ENCODE assay signal across 8 cellular contexts in the genomic region with DNA sequence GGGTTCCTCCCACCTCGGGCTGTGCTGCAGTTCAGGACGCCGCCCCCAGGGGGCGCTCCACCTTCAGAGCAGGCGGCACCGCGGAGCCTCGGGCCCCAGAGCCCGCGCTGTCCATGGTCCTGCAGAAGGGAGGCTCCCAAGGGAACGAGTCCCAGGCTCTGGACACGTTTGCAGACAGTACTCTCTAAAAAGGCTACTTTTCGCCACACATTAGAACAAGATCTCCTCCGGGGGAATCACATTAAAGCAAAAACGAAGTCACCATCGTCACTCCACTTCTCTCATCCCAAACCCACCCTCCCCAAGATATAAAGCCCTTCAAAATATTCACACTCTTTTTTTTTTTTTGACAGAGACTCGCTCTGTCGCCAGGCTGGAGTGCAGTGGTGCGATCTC. TPM values are rescaled to one million over a fixed set of nuclear protein-coding genes. Genes with fewer than 3 reads are reported as not detected.
A peak's percentile ranks its signal among the peaks of the same experiment; 100 is the strongest.
DNase-seq lines count a peak whose midpoint lies in the region; ATAC-seq, FAIRE-seq and TF ChIP-seq lines count a peak whose summit lies in the region.

No MANE protein-coding gene starts in this region.

- no peaks in the 10 kb centered on the region for H3K9me3 ChIP-seq in A549

- peak; percentile 61 for FAIRE-seq in A549 (lab: Jason Lieb, UNC)

- H3K4me3 ChIP-seq in A549: no peak overlapping the region

- no peak overlapping the region for H3K27ac ChIP-seq in A549

- peak; percentile 78 to 81 for TF ChIP-seq RAD21 in A549 (conservative IDR thresholded peaks at IDR 0.05 in 1 of 2, IDR thresholded peaks at IDR 0.05 in 1 of 2)

- DNase-seq in A549 (ENCODE audit: low read depth in 1 of 2, low spot score in 1 of 2) (peak; percentile 80), NOMO-1 treated with dmso at 0.1 percent for 144 hours (lab: John Stamatoyannopoulos, UW; ENCODE audit: unreplicated experiment) (peak; percentile 87), erythroblast (lab: John Stamatoyannopoulos, UW) (peak; percentile 82 to 91), myocyte (ENCODE audit: low read depth) (peak; percentile 81), NCI-H2029 treated with DMSO at 0.1 percent for 48 hours (lab: John Stamatoyannopoulos, UW) (no peak)
- peak; percentile 100 for DNase-seq in activated CD8-positive, alpha-beta memory T cell treated with anti-CD3 and anti-CD28 coated beads, Interleukin-2, amount 50 U/mL, for 48 hours
- peak; percentile 92 for DNase-seq in stimulated activated CD8-positive, alpha-beta memory T cell treated with anti-CD3 and anti-CD28 coated beads, Interleukin-7, amount 100 ng/mL, for 24 hours (ENCODE audit: low read depth)

- peak; percentile 83 for TF ChIP-seq CTCF in A549 (IDR thresholded peaks at IDR 0.05)

- H3K4me1 ChIP-seq in A549: no peaks in the 10 kb centered on the region

- POLR2A ChIA-PET in A549 (lab: Yijun Ruan, JAX): interaction anchor here (1.0 kb wide), 1 partner anchor 83 kb away, joined by 3 read pairs; no protein-coding TSS in a partner anchor

- ATAC-seq in A549: peak; percentile 87 to 96
- ATAC-seq in GM19035 (IDR thresholded peaks at IDR 0.05; ENCODE audit: unreplicated experiment): peak; percentile 46

- TF ChIP-seq EP300 in A549 (IDR thresholded peaks at IDR 0.05): no peak

- 7% methylated on average over 19 of the region's 19 CpGs for WGBS in A549 (ENCODE audit: missing lambda C conversion rate)

- TF ChIP-seq POLR2A in A549 (IDR thresholded peaks at IDR 0.05; ENCODE audit: low read length): no peak
- no peak for TF ChIP-seq POLR2A in erythroblast (IDR thresholded peaks at IDR 0.05; ENCODE audit: low read length)

- CTCF ChIA-PET in A549 (lab: Yijun Ruan, JAX): interaction anchor here (0.5 to 4.5 kb wide), 58 partner anchors 8 to 426 kb away, joined by 3 to 33 read pairs (median 4); partner anchors contain the start of genes CLDND2, NKG7 and VSIG10L

- no peak overlapping the region for H3K4me2 ChIP-seq in A549

TF ChIP-seq in A549, 52 proteins besides CTCF, POLR2A, EP300 and RAD21 (continues in another document):
- TF ChIP-seq SREBF2 (IDR thresholded peaks at IDR 0.05): no peak
- TF ChIP-seq, protein P1, sequence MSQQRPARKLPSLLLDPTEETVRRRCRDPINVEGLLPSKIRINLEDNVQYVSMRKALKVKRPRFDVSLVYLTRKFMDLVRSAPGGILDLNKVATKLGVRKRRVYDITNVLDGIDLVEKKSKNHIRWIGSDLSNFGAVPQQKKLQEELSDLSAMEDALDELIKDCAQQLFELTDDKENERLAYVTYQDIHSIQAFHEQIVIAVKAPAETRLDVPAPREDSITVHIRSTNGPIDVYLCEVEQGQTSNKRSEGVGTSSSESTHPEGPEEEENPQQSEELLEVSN (IDR thresholded peaks at IDR 0.05; ENCODE audit: borderline replicate concordance, low read depth): no peak
- TF ChIP-seq FOXS1 (CRISPR knock-in tag; IDR thresholded peaks at IDR 0.05): 0 out of 2 replicates have a peak, but pooled peaks have one; percentile 57
- TF ChIP-seq, protein P2, sequence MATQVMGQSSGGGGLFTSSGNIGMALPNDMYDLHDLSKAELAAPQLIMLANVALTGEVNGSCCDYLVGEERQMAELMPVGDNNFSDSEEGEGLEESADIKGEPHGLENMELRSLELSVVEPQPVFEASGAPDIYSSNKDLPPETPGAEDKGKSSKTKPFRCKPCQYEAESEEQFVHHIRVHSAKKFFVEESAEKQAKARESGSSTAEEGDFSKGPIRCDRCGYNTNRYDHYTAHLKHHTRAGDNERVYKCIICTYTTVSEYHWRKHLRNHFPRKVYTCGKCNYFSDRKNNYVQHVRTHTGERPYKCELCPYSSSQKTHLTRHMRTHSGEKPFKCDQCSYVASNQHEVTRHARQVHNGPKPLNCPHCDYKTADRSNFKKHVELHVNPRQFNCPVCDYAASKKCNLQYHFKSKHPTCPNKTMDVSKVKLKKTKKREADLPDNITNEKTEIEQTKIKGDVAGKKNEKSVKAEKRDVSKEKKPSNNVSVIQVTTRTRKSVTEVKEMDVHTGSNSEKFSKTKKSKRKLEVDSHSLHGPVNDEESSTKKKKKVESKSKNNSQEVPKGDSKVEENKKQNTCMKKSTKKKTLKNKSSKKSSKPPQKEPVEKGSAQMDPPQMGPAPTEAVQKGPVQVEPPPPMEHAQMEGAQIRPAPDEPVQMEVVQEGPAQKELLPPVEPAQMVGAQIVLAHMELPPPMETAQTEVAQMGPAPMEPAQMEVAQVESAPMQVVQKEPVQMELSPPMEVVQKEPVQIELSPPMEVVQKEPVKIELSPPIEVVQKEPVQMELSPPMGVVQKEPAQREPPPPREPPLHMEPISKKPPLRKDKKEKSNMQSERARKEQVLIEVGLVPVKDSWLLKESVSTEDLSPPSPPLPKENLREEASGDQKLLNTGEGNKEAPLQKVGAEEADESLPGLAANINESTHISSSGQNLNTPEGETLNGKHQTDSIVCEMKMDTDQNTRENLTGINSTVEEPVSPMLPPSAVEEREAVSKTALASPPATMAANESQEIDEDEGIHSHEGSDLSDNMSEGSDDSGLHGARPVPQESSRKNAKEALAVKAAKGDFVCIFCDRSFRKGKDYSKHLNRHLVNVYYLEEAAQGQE (IDR thresholded peaks at IDR 0.05): peak; percentile 98
- 0 out of 2 replicates have a peak, but pooled peaks have one; percentile 27 for TF ChIP-seq NPAS2 (CRISPR knock-in tag; IDR thresholded peaks at IDR 0.05; ENCODE audit: borderline replicate concordance)
- no peak for TF ChIP-seq RNF2 (IDR thresholded peaks at IDR 0.05; ENCODE audit: borderline replicate concordance, low read depth)
- TF ChIP-seq NR3C1 (IDR thresholded peaks at IDR 0.05): no peak
- peak; percentile 82; the same call in 1 of the 2 replicates for TF ChIP-seq EHMT2 (IDR thresholded peaks at IDR 0.05; ENCODE audit: low read depth)
- peak; percentile 79; the same call in 1 of the 2 replicates for TF ChIP-seq ZSCAN20 (CRISPR knock-in tag; IDR thresholded peaks at IDR 0.05)
- peak; percentile 89; the same call in 1 of the 2 replicates for TF ChIP-seq HOXB5 (CRISPR knock-in tag; IDR thresholded peaks at IDR 0.05)
- TF ChIP-seq, protein P3, sequence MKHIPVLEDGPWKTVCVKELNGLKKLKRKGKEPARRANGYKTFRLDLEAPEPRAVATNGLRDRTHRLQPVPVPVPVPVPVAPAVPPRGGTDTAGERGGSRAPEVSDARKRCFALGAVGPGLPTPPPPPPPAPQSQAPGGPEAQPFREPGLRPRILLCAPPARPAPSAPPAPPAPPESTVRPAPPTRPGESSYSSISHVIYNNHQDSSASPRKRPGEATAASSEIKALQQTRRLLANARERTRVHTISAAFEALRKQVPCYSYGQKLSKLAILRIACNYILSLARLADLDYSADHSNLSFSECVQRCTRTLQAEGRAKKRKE (CRISPR knock-in tag; IDR thresholded peaks at IDR 0.05; ENCODE audit: low read depth): peak; percentile 78; the same call in 1 of the 2 replicates
- no peak for TF ChIP-seq JUNB (IDR thresholded peaks at IDR 0.05)
- TF ChIP-seq EHF (CRISPR knock-in tag; IDR thresholded peaks at IDR 0.05): 0 out of 2 replicates have a peak, but pooled peaks have one; percentile 59
- TF ChIP-seq HEYL (CRISPR knock-in tag; IDR thresholded peaks at IDR 0.05): 0 out of 2 replicates have a peak, but pooled peaks have one; percentile 21
- no peak for TF ChIP-seq NFE2L2 (conservative IDR thresholded peaks at IDR 0.05; ENCODE audit: low read length)
- TF ChIP-seq SMC3 (IDR thresholded peaks at IDR 0.05): peak; percentile 86
- TF ChIP-seq, protein P4, sequence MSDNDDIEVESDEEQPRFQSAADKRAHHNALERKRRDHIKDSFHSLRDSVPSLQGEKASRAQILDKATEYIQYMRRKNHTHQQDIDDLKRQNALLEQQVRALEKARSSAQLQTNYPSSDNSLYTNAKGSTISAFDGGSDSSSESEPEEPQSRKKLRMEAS (IDR thresholded peaks at IDR 0.05): peak; percentile 54; the same call in 1 of the 2 replicates
- TF ChIP-seq HOXB13 (CRISPR knock-in tag; IDR thresholded peaks at IDR 0.05; ENCODE audit: low read depth): 0 out of 2 replicates have a peak, but pooled peaks have one; percentile 66

RNA-seq across cellular contexts. Expression of gene SIGLEC10, which starts 4.6 kb away (rescaled TPM):
- polyA plus RNA-seq in A549 (2011; rRNA removed) (not detected in 2 replicates), A549 (2017; fragmentation: RNase III; extraction: RNeasy Plus Mini Kit Qiagen cat#74134 plus additional on column Dnase treatment) (not detected in 3 replicates)
- not detected in 2 replicates for polyA plus RNA-seq in A549 (2012; cell fraction: cytosol; rRNA removed)
- polyA plus RNA-seq in A549 (2012; cell fraction: nucleus; rRNA removed): not detected in 2 replicates
- polyA minus RNA-seq in A549 (2011; rRNA and poly(A)+ RNA removed): not detected in 2 replicates
- total RNA-seq in myocyte: not detected in 2 replicates
- not detected for polyA plus RNA-seq in myocyte (2012)

RNA-seq across cellular contexts. Expression of gene C19orf84, which starts 31.7 kb away (rescaled TPM):
- polyA plus RNA-seq in A549 (2011; rRNA removed) (not detected in 2 replicates), A549 (2017; fragmentation: RNase III; extraction: RNeasy Plus Mini Kit Qiagen cat#74134 plus additional on column Dnase treatment) (not detected in 3 replicates)
- not detected in 2 replicates for polyA plus RNA-seq in A549 (2012; cell fraction: cytosol; rRNA removed)
- polyA plus RNA-seq in A549 (2012; cell fraction: nucleus; rRNA removed): not detected in 2 replicates
- not detected in 2 replicates for polyA minus RNA-seq in A549 (2011; rRNA and poly(A)+ RNA removed)
- not detected in 2 replicates for total RNA-seq in myocyte
- polyA plus RNA-seq in myocyte (2012): not detected

RNA-seq across cellular contexts. Expression of gene LIM2, which starts 34.3 kb away (rescaled TPM):
- polyA plus RNA-seq in A549 (2011; rRNA removed) (not detected in 2 replicates), A549 (2017; fragmentation: RNase III; extraction: RNeasy Plus Mini Kit Qiagen cat#74134 plus additional on column Dnase treatment) (not detected in 3 replicates)
- polyA plus RNA-seq in A549 (2012; cell fraction: cytosol; rRNA removed): not detected in 2 replicates
- not detected in 2 replicates for polyA plus RNA-seq in A549 (2012; cell fraction: nucleus; rRNA removed)
- polyA minus RNA-seq in A549 (2011; rRNA and poly(A)+ RNA removed): not detected in 2 replicates
- total RNA-seq in myocyte: not detected in 2 replicates
- polyA plus RNA-seq in myocyte (2012): not detected

RNA-seq across cellular contexts. Expression of gene SIGLEC8, which starts 36.2 kb away (rescaled TPM):
- polyA plus RNA-seq in A549 (2011; rRNA removed): not detected in 2 replicates
- polyA plus RNA-seq in A549 (2012; cell fraction: cytosol; rRNA removed): not detected in 2 replicates
- polyA plus RNA-seq in A549 (2012; cell fraction: nucleus; rRNA removed): not detected in 2 replicates
- polyA plus RNA-seq in A549 (2017; fragmentation: RNase III; extraction: RNeasy Plus Mini Kit Qiagen cat#74134 plus additional on column Dnase treatment): not detected in 3 replicates
- not detected in 2 replicates for polyA minus RNA-seq in A549 (2011; rRNA and poly(A)+ RNA removed)
- not detected in 2 replicates for total RNA-seq in myocyte
- not detected for polyA plus RNA-seq in myocyte (2012)

RNA-seq across cellular contexts. Expression of gene NKG7, which starts 49.6 kb away (rescaled TPM):
- polyA plus RNA-seq in A549 (2011; rRNA removed) (not detected in 2 replicates), A549 (2017; fragmentation: RNase III; extraction: RNeasy Plus Mini Kit Qiagen cat#74134 plus additional on column Dnase treatment) (not detected in 3 replicates)
- not detected in 2 replicates for polyA plus RNA-seq in A549 (2012; cell fraction: cytosol; rRNA removed)
- not detected in 2 replicates for polyA plus RNA-seq in A549 (2012; cell fraction: nucleus; rRNA removed)
- polyA minus RNA-seq in A549 (2011; rRNA and poly(A)+ RNA removed): not detected in 2 replicates
- not detected in 2 replicates for total RNA-seq in myocyte
- not detected for polyA plus RNA-seq in myocyte (2012)
